Comparison of ENCODE assay signal across 25 cellular contexts in genomic region chr16:4572715-4573114, GRCh38. TPM values are rescaled to one million over a fixed set of nuclear protein-coding genes. Genes with fewer than 3 reads are reported as not detected.
DNase-seq lines count a peak whose midpoint lies in the region; ATAC-seq, FAIRE-seq and TF ChIP-seq lines count a peak whose summit lies in the region.
"Had no signal": no experiment of that assay in that cellular context is flagged by ENCODE, and none has a peak within 500 bp of the region (broad histone marks: within the 10 kb centered on the region; RNA-seq: fewer than 3 reads in every experiment).

No MANE protein-coding gene starts in this region.

- no peak overlapping the region for H3K4me2 ChIP-seq in HepG2 (ENCODE audit: low read depth, low read length)

- peaks cover 0 to 4% of the 10 kb centered on the region in 2 experiments; a peak in 1 of 5 replicates for H3K27me3 ChIP-seq in HepG2 (ENCODE audit: control insufficient read depth in 1 of 2, insufficient read depth in 2 of 2, low read length in 2 of 2)
- no peaks in the 10 kb centered on the region for H3K27me3 ChIP-seq in right lobe of liver
- H3K27me3 ChIP-seq in dorsolateral prefrontal cortex, result no peaks in the 10 kb centered on the region
- H3K27me3 ChIP-seq in left lung, result no peaks in the 10 kb centered on the region

- no peak overlapping the region for H2AFZ ChIP-seq in HepG2 (ENCODE audit: low read length)

- in situ Hi-C loops in HepG2 (cut with HindIII; ENCODE audit: extremely low pct_ligation_motif_present, low pct_unique_long_range_greater_than_20kb), result no loop called here

- WGBS in HepG2 (ENCODE audit: low lambda C conversion rate), result 27% methylated on average over 4 of the region's 4 CpGs
- whole genome bisulfite sequencing in right lobe of liver (ENCODE audit: insufficient coverage, low coverage, low lambda C conversion rate, missing lambda C conversion rate), result 59% methylated on average over 4 of the region's 4 CpGs

- no peak overlapping the region for H3K9ac ChIP-seq in HepG2 (ENCODE audit: insufficient read depth, low read depth, low read length)

- no peaks in the 10 kb centered on the region for H3K9me3 ChIP-seq in HepG2 (ENCODE audit: low read length)
- H3K9me3 ChIP-seq in right lobe of liver, result no peaks in the 10 kb centered on the region
- H3K9me3 ChIP-seq in left lung, result no peaks in the 10 kb centered on the region
- H3K9me3 ChIP-seq: thoracic aorta had no signal

- no peak for TF ChIP-seq POLR2A in HepG2 (IDR thresholded peaks at IDR 0.05; ENCODE audit: insufficient read depth in 1 of 2, low read depth in 2 of 2, low read length in 2 of 2)
- TF ChIP-seq POLR2A in right lobe of liver (IDR thresholded peaks at IDR 0.05), result no peak

- H3K79me2 ChIP-seq in HepG2 (ENCODE audit: insufficient read depth, low read length), result no peaks in the 10 kb centered on the region

- FAIRE-seq in HepG2 (lab: Jason Lieb, UNC), result no peak
- FAIRE-seq: A204.1 had no signal

- BruUV-seq in HepG2 (replicated peaks; lab: Mats Ljungman, UMichigan), result no TSS peak

- no peaks in the 10 kb centered on the region for H3K36me3 ChIP-seq in HepG2 (replicated peaks in 1 of 2; ENCODE audit: control insufficient read depth in 1 of 2, insufficient read depth in 2 of 2, low read length in 2 of 2)
- H3K36me3 ChIP-seq in right lobe of liver, result no peaks in the 10 kb centered on the region
- no peaks in the 10 kb centered on the region for H3K36me3 ChIP-seq in left lung
- H3K36me3 ChIP-seq: thoracic aorta had no signal

- H3K4me1 ChIP-seq in HepG2 (ENCODE audit: insufficient read depth, low read length) (peaks cover 17% of the 10 kb centered on the region), right lobe of liver (no peaks in the 10 kb centered on the region), left lung (peaks cover 0 to 7% of the 10 kb centered on the region in 2 donors)

- TF ChIP-seq RAD21 in HepG2 (CRISPR knock-in tag; IDR thresholded peaks at IDR 0.05), result no peak

- no peak for ATAC-seq in HepG2
- ATAC-seq in right lobe of liver, result no peak
- peak; percentile 60 for ATAC-seq in left lung
- no peak for ATAC-seq in GM18498 (IDR thresholded peaks at IDR 0.05; ENCODE audit: unreplicated experiment)
- ATAC-seq: activated T-helper 17 cell treated with anti-CD3 and anti-CD28 coated beads, Interleukin-2, amount 50 U/mL, for 72 hours; naive thymus-derived CD8-positive, alpha-beta T cell had no signal

- H4K20me1 ChIP-seq in HepG2 (ENCODE audit: insufficient read depth, low read length), result no peaks in the 10 kb centered on the region

- DNase-seq in HepG2 (ENCODE audit: low spot score) (no peak), right lobe of liver (no peak), dorsolateral prefrontal cortex (peak in 7 of 10 donors; percentile 25 to 60 (median 51)), left lung (no peak), NCI-H187 treated with DMSO at 0.1 percent for 48 hours (lab: John Stamatoyannopoulos, UW) (no peak), NCI-H2171 treated with DMSO at 0.1 percent for 48 hours (lab: John Stamatoyannopoulos, UW) (no peak)
- no peak for DNase-seq in stimulated activated CD4-positive, alpha-beta T cell treated with anti-CD3 and anti-CD28 coated beads, Interleukin-15, amount 100 ng/mL, for 24 hours
- DNase-seq: activated CD4-positive, alpha-beta T cell treated with anti-CD3 and anti-CD28 coated beads for 1 hour; activated naive CD8-positive, alpha-beta T cell treated with anti-CD3 and anti-CD28 coated beads, Interleukin-2, amount 10 ng/mL, durations not matched to agents 7 days and 5 days; DMS 273 treated with DMSO at 0.1 percent for 48 hours; GF-D8; mammary epithelial cell; naive thymus-derived CD8-positive, alpha-beta T cell; NCI-H2081; NCI-H524; T-helper 9 cell had no signal

- no peak overlapping the region for H3K4me3 ChIP-seq in HepG2 (replicated peaks in 1 of 3; ENCODE audit: insufficient read depth in 1 of 3, low read depth in 2 of 3, low read length in 3 of 3)
- no peak overlapping the region for H3K4me3 ChIP-seq in right lobe of liver
- H3K4me3 ChIP-seq in dorsolateral prefrontal cortex, result no peak overlapping the region
- no peak overlapping the region for H3K4me3 ChIP-seq in left lung
- H3K4me3 ChIP-seq: thoracic aorta had no signal

- CTCF ChIA-PET in HepG2 (lab: Yijun Ruan, JAX; ENCODE audit: low intra/inter-chr PET ratio, low total read pairs), result no interaction called here

- H3K27ac ChIP-seq in HepG2 (ENCODE audit: extremely low read length, insufficient read depth, low read length) (no peak overlapping the region), right lobe of liver (no peak overlapping the region), dorsolateral prefrontal cortex (peak overlapping the region in 16 of 59 donors; percentile 26 to 67 (median 46)), left lung (no peak overlapping the region)
- H3K27ac ChIP-seq: epithelial cell of prostate, thoracic aorta had no signal

- TF ChIP-seq EP300 in HepG2 (IDR thresholded peaks at IDR 0.05; ENCODE audit: low read depth in 2 of 2, low read length in 2 of 2), result no peak
- TF ChIP-seq EP300 in HepG2 (CRISPR knock-in tag; IDR thresholded peaks at IDR 0.05; ENCODE audit: borderline replicate concordance), result no peak

- POLR2A ChIA-PET in HepG2 (lab: Yijun Ruan, JAX), result no interaction called here

- TF ChIP-seq CTCF in HepG2 (CRISPR knock-in tag; IDR thresholded peaks at IDR 0.05), result no peak
- no peak for TF ChIP-seq CTCF in right lobe of liver (IDR thresholded peaks at IDR 0.05)
- TF ChIP-seq CTCF in dorsolateral prefrontal cortex (IDR thresholded peaks at IDR 0.05 in 54 of 56, conservative IDR thresholded peaks at IDR 0.05 in 2 of 56; ENCODE audit: low read depth in 1 of 56, partially characterized antibody in 56 of 56), result no peak
- no peak for TF ChIP-seq CTCF in left lung (IDR thresholded peaks at IDR 0.05)

- intact Hi-C loops in HepG2 (cut with micrococcal nuclease; ENCODE audit: unreplicated experiment), result no loop called here
- intact Hi-C loops in right lobe of liver (cut with DNase I), result no loop called here
- intact Hi-C loops in dorsolateral prefrontal cortex (cut with DNase I), result no loop called here
- intact Hi-C loops in left lung (cut with DNase I), result no loop called here

RNA-seq across cellular contexts. Expression of gene C16orf96, which starts 16.6 kb away (rescaled TPM):
- total RNA-seq in HepG2 (2016; rRNA removed; fragmentation: Illumina TruSeq; extraction: Trizol) (not detected in 2 replicates), right lobe of liver (under 1 TPM in 5 of 6 experiments, not detected in 1; 0.06 to 0.24 (median 0.16) TPM), dorsolateral prefrontal cortex (1 to 10 TPM in 59 of 120 experiments, under 1 TPM in 61; 0.30 to 2.0 (median 1.00) TPM), left lung (under 1 TPM; 0.17 to 0.18 TPM)
- total RNA-seq in HepG2 (2016; cell fraction: cytosol; rRNA removed; fragmentation: Illumina TruSeq; extraction: Trizol; ENCODE audit: low read depth), result not detected in 2 replicates
- 0.02 TPM in 1 of 2 replicates, not detected in the other for total RNA-seq in HepG2 (2016; cell fraction: insoluble cytoplasmic fraction; rRNA removed; fragmentation: Illumina TruSeq; extraction: Trizol)
- 0.06 TPM in 1 of 2 replicates, not detected in the other for total RNA-seq in HepG2 (2016; cell fraction: membrane; rRNA removed; fragmentation: Illumina TruSeq; extraction: Trizol)
- not detected in 2 replicates for total RNA-seq in HepG2 (2016; cell fraction: nucleus; rRNA removed; fragmentation: Illumina TruSeq; extraction: Trizol)
- polyA plus RNA-seq in HepG2 (2011; rRNA removed), result 0.03 TPM in 2 replicates
- 0.01 and 0.03 TPM in 2 replicates for polyA plus RNA-seq in HepG2 (2011; cell fraction: cytosol; rRNA removed)
- polyA plus RNA-seq in HepG2 (2011; cell fraction: nucleus; rRNA removed), result 0.09 and 0.10 TPM in 2 replicates
- polyA plus RNA-seq in HepG2 (2012), result 0.07 and 0.08 TPM in 2 replicates
- not detected in 2 replicates for polyA plus RNA-seq in HepG2 (2016; cell fraction: cytosol; fragmentation: Illumina TruSeq; extraction: Trizol; ENCODE audit: low read depth)
- not detected in 2 replicates for polyA plus RNA-seq in HepG2 (2016; cell fraction: insoluble cytoplasmic fraction; fragmentation: Illumina TruSeq; extraction: Trizol; ENCODE audit: low read depth)
- not detected in 2 replicates for polyA plus RNA-seq in HepG2 (2016; cell fraction: membrane; fragmentation: Illumina TruSeq; extraction: Trizol; ENCODE audit: low read depth)
- 0.15 TPM in 1 of 2 replicates, not detected in the other for polyA plus RNA-seq in HepG2 (2016; cell fraction: nucleus; fragmentation: Illumina TruSeq; extraction: Trizol; ENCODE audit: insufficient read depth, low read depth)
- 0.24 TPM in 1 of 2 replicates, not detected in the other for polyA minus RNA-seq in HepG2 (2011; rRNA and poly(A)+ RNA removed; ENCODE audit: low replicate concordance)
- polyA minus RNA-seq in HepG2 (2011; cell fraction: cytosol; rRNA and poly(A)+ RNA removed), result not detected in 2 replicates
- not detected in 2 replicates for polyA minus RNA-seq in HepG2 (2011; cell fraction: nucleus; rRNA and poly(A)+ RNA removed)
- total RNA-seq: activated T-helper 17 cell treated with anti-CD3 and anti-CD28 coated beads, Interleukin-2, amount 50 U/mL, for 72 hours; glomerular endothelial cell; HT-29; SK-MEL-5; thoracic aorta had no signal
- polyA plus RNA-seq: CD14-positive monocyte, mammary epithelial cell had no signal

RNA-seq across cellular contexts. Expression of gene CDIP1, which starts 34.1 kb away (rescaled TPM):
- total RNA-seq in HepG2 (2016; rRNA removed; fragmentation: Illumina TruSeq; extraction: Trizol), result 56.7 and 62.2 TPM in 2 replicates
- 10.5 and 11.5 TPM in 2 replicates for total RNA-seq in HepG2 (2016; cell fraction: cytosol; rRNA removed; fragmentation: Illumina TruSeq; extraction: Trizol; ENCODE audit: low read depth)
- total RNA-seq in HepG2 (2016; cell fraction: insoluble cytoplasmic fraction; rRNA removed; fragmentation: Illumina TruSeq; extraction: Trizol), result 55.3 and 56.3 TPM in 2 replicates
- 41.7 and 48.7 TPM in 2 replicates for total RNA-seq in HepG2 (2016; cell fraction: membrane; rRNA removed; fragmentation: Illumina TruSeq; extraction: Trizol)
- 31.5 and 37.8 TPM in 2 replicates for total RNA-seq in HepG2 (2016; cell fraction: nucleus; rRNA removed; fragmentation: Illumina TruSeq; extraction: Trizol)
- 31.2 and 39.1 TPM in 2 replicates for polyA plus RNA-seq in HepG2 (2011; rRNA removed)
- 20.6 and 21.6 TPM in 2 replicates for polyA plus RNA-seq in HepG2 (2011; cell fraction: cytosol; rRNA removed)
- polyA plus RNA-seq in HepG2 (2011; cell fraction: nucleus; rRNA removed), result 39.4 and 47.2 TPM in 2 replicates
- 43.1 and 58.6 TPM in 2 replicates for polyA plus RNA-seq in HepG2 (2012)
- polyA plus RNA-seq in HepG2 (2016; cell fraction: cytosol; fragmentation: Illumina TruSeq; extraction: Trizol; ENCODE audit: low read depth), result 15.1 and 16.9 TPM in 2 replicates
- 81.4 and 109 TPM in 2 replicates for polyA plus RNA-seq in HepG2 (2016; cell fraction: insoluble cytoplasmic fraction; fragmentation: Illumina TruSeq; extraction: Trizol; ENCODE audit: low read depth)
- polyA plus RNA-seq in HepG2 (2016; cell fraction: membrane; fragmentation: Illumina TruSeq; extraction: Trizol; ENCODE audit: low read depth), result 45.4 and 52.4 TPM in 2 replicates
- 74.4 and 77.5 TPM in 2 replicates for polyA plus RNA-seq in HepG2 (2016; cell fraction: nucleus; fragmentation: Illumina TruSeq; extraction: Trizol; ENCODE audit: insufficient read depth, low read depth)
- 12.3 and 39.1 TPM in 2 replicates for polyA minus RNA-seq in HepG2 (2011; rRNA and poly(A)+ RNA removed; ENCODE audit: low replicate concordance)
- 14.7 and 18.7 TPM in 2 replicates for polyA minus RNA-seq in HepG2 (2011; cell fraction: cytosol; rRNA and poly(A)+ RNA removed)
- 18.9 and 22.9 TPM in 2 replicates for polyA minus RNA-seq in HepG2 (2011; cell fraction: nucleus; rRNA and poly(A)+ RNA removed)
- 10 to 100 TPM; 15.7 to 23.2 (median 18.4) TPM for total RNA-seq in right lobe of liver
- 100 to 1,000 TPM; 100 to 237 (median 186) TPM for total RNA-seq in dorsolateral prefrontal cortex
- total RNA-seq in left lung, result 10 to 100 TPM; 22.2 to 27.0 TPM
- total RNA-seq: HT-29 had no signal

RNA-seq across cellular contexts. Expression of gene UBALD1, which starts 42.0 kb away (rescaled TPM):
- total RNA-seq in HepG2 (2016; rRNA removed; fragmentation: Illumina TruSeq; extraction: Trizol), result 3.3 and 6.8 TPM in 2 replicates
- 4.8 and 5.6 TPM in 2 replicates for total RNA-seq in HepG2 (2016; cell fraction: cytosol; rRNA removed; fragmentation: Illumina TruSeq; extraction: Trizol; ENCODE audit: low read depth)
- 3.5 and 7.2 TPM in 2 replicates for total RNA-seq in HepG2 (2016; cell fraction: insoluble cytoplasmic fraction; rRNA removed; fragmentation: Illumina TruSeq; extraction: Trizol)
- 8.2 and 9.8 TPM in 2 replicates for total RNA-seq in HepG2 (2016; cell fraction: membrane; rRNA removed; fragmentation: Illumina TruSeq; extraction: Trizol)
- 5.1 and 5.7 TPM in 2 replicates for total RNA-seq in HepG2 (2016; cell fraction: nucleus; rRNA removed; fragmentation: Illumina TruSeq; extraction: Trizol)
- 12.3 and 16.6 TPM in 2 replicates for polyA plus RNA-seq in HepG2 (2011; rRNA removed)
- 4.3 and 9.4 TPM in 2 replicates for polyA plus RNA-seq in HepG2 (2011; cell fraction: cytosol; rRNA removed)
- polyA plus RNA-seq in HepG2 (2011; cell fraction: nucleus; rRNA removed), result 78.3 and 112 TPM in 2 replicates
- 16.2 and 21.4 TPM in 2 replicates for polyA plus RNA-seq in HepG2 (2012)
- polyA plus RNA-seq in HepG2 (2016; cell fraction: cytosol; fragmentation: Illumina TruSeq; extraction: Trizol; ENCODE audit: low read depth), result 15.8 and 19.4 TPM in 2 replicates
- polyA plus RNA-seq in HepG2 (2016; cell fraction: insoluble cytoplasmic fraction; fragmentation: Illumina TruSeq; extraction: Trizol; ENCODE audit: low read depth), result 11.4 and 12.9 TPM in 2 replicates
- 21.1 and 23.4 TPM in 2 replicates for polyA plus RNA-seq in HepG2 (2016; cell fraction: membrane; fragmentation: Illumina TruSeq; extraction: Trizol; ENCODE audit: low read depth)
- polyA plus RNA-seq in HepG2 (2016; cell fraction: nucleus; fragmentation: Illumina TruSeq; extraction: Trizol; ENCODE audit: insufficient read depth, low read depth), result 30.5 and 32.7 TPM in 2 replicates
- polyA minus RNA-seq in HepG2 (2011; rRNA and poly(A)+ RNA removed; ENCODE audit: low replicate concordance), result 9.9 and 17.0 TPM in 2 replicates
- 8.7 and 11.7 TPM in 2 replicates for polyA minus RNA-seq in HepG2 (2011; cell fraction: cytosol; rRNA and poly(A)+ RNA removed)
- 23.5 and 25.2 TPM in 2 replicates for polyA minus RNA-seq in HepG2 (2011; cell fraction: nucleus; rRNA and poly(A)+ RNA removed)
- 10 to 100 TPM in 4 of 6 experiments, 1 to 10 TPM in 2; 6.4 to 29.5 (median 17.2) TPM for total RNA-seq in right lobe of liver
- 10 to 100 TPM; 31.3 to 75.7 (median 43.5) TPM for total RNA-seq in dorsolateral prefrontal cortex
- 10 to 100 TPM; 26.7 to 27.8 TPM for total RNA-seq in left lung

RNA-seq across cellular contexts. Expression of gene MGRN1, which starts 51.9 kb away (rescaled TPM):
- 11.9 and 14.8 TPM in 2 replicates for total RNA-seq in HepG2 (2016; rRNA removed; fragmentation: Illumina TruSeq; extraction: Trizol)
- 6.7 and 12.0 TPM in 2 replicates for total RNA-seq in HepG2 (2016; cell fraction: cytosol; rRNA removed; fragmentation: Illumina TruSeq; extraction: Trizol; ENCODE audit: low read depth)
- 13.0 and 13.6 TPM in 2 replicates for total RNA-seq in HepG2 (2016; cell fraction: insoluble cytoplasmic fraction; rRNA removed; fragmentation: Illumina TruSeq; extraction: Trizol)
- total RNA-seq in HepG2 (2016; cell fraction: membrane; rRNA removed; fragmentation: Illumina TruSeq; extraction: Trizol), result 14.0 and 16.7 TPM in 2 replicates
- 17.0 and 22.2 TPM in 2 replicates for total RNA-seq in HepG2 (2016; cell fraction: nucleus; rRNA removed; fragmentation: Illumina TruSeq; extraction: Trizol)
- polyA plus RNA-seq in HepG2 (2011; rRNA removed), result 11.6 and 12.6 TPM in 2 replicates
- 4.9 and 6.2 TPM in 2 replicates for polyA plus RNA-seq in HepG2 (2011; cell fraction: cytosol; rRNA removed)
- 87.1 and 98.5 TPM in 2 replicates for polyA plus RNA-seq in HepG2 (2011; cell fraction: nucleus; rRNA removed)
- polyA plus RNA-seq in HepG2 (2012), result 31.8 and 31.9 TPM in 2 replicates
- 3.9 and 4.3 TPM in 2 replicates for polyA plus RNA-seq in HepG2 (2016; cell fraction: cytosol; fragmentation: Illumina TruSeq; extraction: Trizol; ENCODE audit: low read depth)
- polyA plus RNA-seq in HepG2 (2016; cell fraction: insoluble cytoplasmic fraction; fragmentation: Illumina TruSeq; extraction: Trizol; ENCODE audit: low read depth), result 22.5 and 31.3 TPM in 2 replicates
- polyA plus RNA-seq in HepG2 (2016; cell fraction: membrane; fragmentation: Illumina TruSeq; extraction: Trizol; ENCODE audit: low read depth), result 11.4 and 11.5 TPM in 2 replicates
- 54.4 and 55.4 TPM in 2 replicates for polyA plus RNA-seq in HepG2 (2016; cell fraction: nucleus; fragmentation: Illumina TruSeq; extraction: Trizol; ENCODE audit: insufficient read depth, low read depth)
- polyA minus RNA-seq in HepG2 (2011; rRNA and poly(A)+ RNA removed; ENCODE audit: low replicate concordance), result 12.5 and 23.7 TPM in 2 replicates
- polyA minus RNA-seq in HepG2 (2011; cell fraction: cytosol; rRNA and poly(A)+ RNA removed), result 16.2 and 19.1 TPM in 2 replicates
- polyA minus RNA-seq in HepG2 (2011; cell fraction: nucleus; rRNA and poly(A)+ RNA removed), result 26.4 and 28.5 TPM in 2 replicates
- 10 to 100 TPM; 42.5 to 67.3 (median 49.5) TPM for total RNA-seq in right lobe of liver
- total RNA-seq in dorsolateral prefrontal cortex, result 100 to 1,000 TPM in 117 of 120 experiments, 10 to 100 TPM in 3; 92.0 to 167 (median 124) TPM
- 10 to 100 TPM; 81.6 to 98.1 TPM for total RNA-seq in left lung

Comparison
In these comparisons a context has a peak if more than half of its experiments do, and no peak if none do; other contexts are left out.
1. DNase-seq: peak in dorsolateral prefrontal cortex (7 of 10); none in HepG2 (single experiment), right lobe of liver (0 of 3), left lung (0 of 2), NCI-H187 treated with DMSO at 0.1 percent for 48 hours (single experiment), stimulated activated CD4-positive, alpha-beta T cell treated with anti-CD3 and anti-CD28 coated beads, Interleukin-15, amount 100 ng/mL, for 24 hours (single experiment) and NCI-H2171 treated with DMSO at 0.1 percent for 48 hours (single experiment).